ENCODE assay signal across 8 cellular contexts in genomic region chr22:19122752-19123492, GRCh38. TPM values are rescaled to one million over a fixed set of nuclear protein-coding genes. Genes with fewer than 3 reads are reported as not detected.
DNase-seq lines count a peak whose midpoint lies in the region; ATAC-seq and TF ChIP-seq lines count a peak whose summit lies in the region.

No MANE protein-coding gene starts in this region.

- no peaks in the 10 kb centered on the region for H3K27me3 ChIP-seq in brain microvascular endothelial cell (replicated peaks)
- H3K27me3 ChIP-seq in layer of hippocampus (ENCODE audit: control insufficient read depth, insufficient read depth, low read length): no peaks in the 10 kb centered on the region
- no peaks in the 10 kb centered on the region for H3K27me3 ChIP-seq in testis

- intact Hi-C loops in testis (cut with DNase I; ENCODE audit: low total_unique reads): no loop called here

- WGBS in testis, 2 donors: 15 to 25% methylated on average over 17 to 27 of the region's 27 CpGs

- no peak for TF ChIP-seq POLR2A in testis (IDR thresholded peaks at IDR 0.05)

- TF ChIP-seq CTCF in brain microvascular endothelial cell (IDR thresholded peaks at IDR 0.05; ENCODE audit: low read depth, low read length, missing control alignments) (no peak), testis (IDR thresholded peaks at IDR 0.05) (no peak)

- DNase-seq in EH (ENCODE audit: low read depth) (peak; percentile 34), brain microvascular endothelial cell (no peak), testis (peak; percentile 43), NCI-H1694 treated with DMSO at 0.1 percent for 48 hours (lab: John Stamatoyannopoulos, UW) (no peak), RPMI8226 (no peak)
- DNase-seq in Jurkat, Clone E6-1 (ENCODE audit: low read depth, low spot score): no peak

- H3K36me3 ChIP-seq in brain microvascular endothelial cell (replicated peaks) (peaks cover 2% of the 10 kb centered on the region), testis (ENCODE audit: low read depth, missing control alignments) (no peaks in the 10 kb centered on the region)

- in situ Hi-C loops in brain microvascular endothelial cell (cut with HindIII; ENCODE audit: low pct_ligation_motif_present, low sequenced_read_pairs): no loop called here

- H3K4me1 ChIP-seq in testis: peaks cover 24% of the 10 kb centered on the region

- ATAC-seq in GM18511 (IDR thresholded peaks at IDR 0.05; ENCODE audit: unreplicated experiment): no peak

- peak overlapping the region; percentile 51 for H3K4me3 ChIP-seq in Jurkat, Clone E6-1 (ENCODE audit: low read length)
- H3K4me3 ChIP-seq in brain microvascular endothelial cell (ENCODE audit: low read depth, low read length): peak overlapping the region; percentile 56
- H3K4me3 ChIP-seq in testis: peak overlapping the region; percentile 96 to 98

- H3K9me3 ChIP-seq in testis: no peaks in the 10 kb centered on the region

- H3K27ac ChIP-seq in brain microvascular endothelial cell (no peak overlapping the region), layer of hippocampus (ENCODE audit: low read depth, low read length) (peak overlapping the region; percentile 52), testis (peak overlapping the region in 1 of 2 donors; percentile 93)

RNA-seq across cellular contexts. Expression of gene DGCR2, which starts 0.7 kb away (rescaled TPM):
- polyA plus RNA-seq in Jurkat, Clone E6-1 (2012; ENCODE audit: insufficient read depth, insufficient read length): 22.2 TPM
- 100 to 1,000 TPM in 1 of 2 donors, 10 to 100 TPM in 1; 89.5 to 106 TPM for total RNA-seq in testis
- polyA plus RNA-seq in testis (ENCODE audit: insufficient read depth, low read depth, low replicate concordance): 64.6 TPM

RNA-seq across cellular contexts. Expression of gene TSSK2, which starts 8.2 kb away (rescaled TPM):
- polyA plus RNA-seq in Jurkat, Clone E6-1 (2012; ENCODE audit: insufficient read depth, insufficient read length): not detected
- 100 to 1,000 TPM in 1 of 2 donors, 10 to 100 TPM in 1; 66.0 to 188 TPM for total RNA-seq in testis
- polyA plus RNA-seq in testis (ENCODE audit: insufficient read depth, low read depth, low replicate concordance): 205 TPM

RNA-seq across cellular contexts. Expression of gene ESS2, which starts 21.5 kb away (rescaled TPM):
- 23.4 TPM for polyA plus RNA-seq in Jurkat, Clone E6-1 (2012; ENCODE audit: insufficient read depth, insufficient read length)
- total RNA-seq in testis: 10 to 100 TPM; 27.4 to 38.0 TPM
- polyA plus RNA-seq in testis (ENCODE audit: insufficient read depth, low read depth, low replicate concordance): 42.9 TPM

RNA-seq across cellular contexts. Expression of gene GSC2, which starts 27.2 kb away (rescaled TPM):
- not detected for polyA plus RNA-seq in Jurkat, Clone E6-1 (2012; ENCODE audit: insufficient read depth, insufficient read length)
- total RNA-seq in testis: 10 to 100 TPM; 15.3 to 16.0 TPM
- polyA plus RNA-seq in testis (ENCODE audit: insufficient read depth, low read depth, low replicate concordance): 2.3 TPM

RNA-seq across cellular contexts. Expression of gene SLC25A1, which starts 55.6 kb away (rescaled TPM):
- 90.6 TPM for polyA plus RNA-seq in Jurkat, Clone E6-1 (2012; ENCODE audit: insufficient read depth, insufficient read length)
- 10 to 100 TPM; 61.7 to 64.9 TPM for total RNA-seq in testis
- polyA plus RNA-seq in testis (ENCODE audit: insufficient read depth, low read depth, low replicate concordance): 56.0 TPM

Comparison
In these comparisons a context has a peak if more than half of its experiments do, and no peak if none do; other contexts are left out.
1. DNase-seq: peak in EH (single experiment) and testis (single experiment); none in Jurkat, Clone E6-1 (single experiment), brain microvascular endothelial cell (single experiment), NCI-H1694 treated with DMSO at 0.1 percent for 48 hours (single experiment) and RPMI8226 (single experiment).
2. Peak in every context shown above with its lines, with median percentiles within 50 percentile points of each other: H3K4me3 ChIP-seq.